In genomic region chr17:49315974-49316570, GRCh38 we compare ENCODE assay signal across 9 cellular contexts. TPM values are rescaled to one million over a fixed set of nuclear protein-coding genes. Genes with fewer than 3 reads are reported as not detected.
DNase-seq lines count a peak whose midpoint lies in the region; ATAC-seq and TF ChIP-seq lines count a peak whose summit lies in the region.
"Had no signal": no experiment of that assay in that cellular context is flagged by ENCODE, and none has a peak within 500 bp of the region (broad histone marks: within the 10 kb centered on the region; RNA-seq: fewer than 3 reads in every experiment).

No MANE protein-coding gene starts in this region.

- peaks cover 16% of the 10 kb centered on the region for H3K36me3 Mint-ChIP-seq in brain

- intact Hi-C loops in Right ventricle myocardium superior (cut with DNase I): loop anchor here (1.0 to 5.0 kb wide), 2 partner anchors 79 to 241 kb away; no protein-coding TSS in a partner anchor

- H3K27ac ChIP-seq in neutrophil: peak overlapping the region; percentile 89

- H3K27me3 Mint-ChIP-seq in brain: no peaks in the 10 kb centered on the region

- TF ChIP-seq CTCF in brain (conservative IDR thresholded peaks at IDR 0.05) (no peak), neutrophil (IDR thresholded peaks at IDR 0.05) (no peak)

- DNase-seq in ELR (ENCODE audit: low read depth): peak; percentile 59
- peak; percentile 76 for DNase-seq in M059J (ENCODE audit: low read depth)
- DNase-seq in NCI-H2081 treated with DMSO at 0.1 percent for 48 hours (lab: John Stamatoyannopoulos, UW): no peak
- no peak for DNase-seq in central memory CD4-positive, alpha-beta T cell
- no peak for DNase-seq in Right ventricle myocardium superior

- peaks cover 24% of the 10 kb centered on the region for H3K36me3 ChIP-seq in neutrophil

- ATAC-seq in GM21390 (IDR thresholded peaks at IDR 0.05; ENCODE audit: unreplicated experiment) (no peak), Right ventricle myocardium superior (ENCODE audit: poor library complexity) (no peak)

- H3K4me3 Mint-ChIP-seq in brain: peak overlapping the region in 1 of 5 experiments; percentile 73

- H3K9me3 Mint-ChIP-seq in brain: no peaks in the 10 kb centered on the region

- no peaks in the 10 kb centered on the region for H3K27me3 ChIP-seq in neutrophil
- H3K27me3 ChIP-seq: esophagus muscularis mucosa had no signal

- peak overlapping the region in 1 of 2 experiments; percentile 44 for H3K4me3 ChIP-seq in neutrophil (ENCODE audit: low read depth in 1 of 2, low read length in 1 of 2)
- H3K4me3 ChIP-seq: esophagus muscularis mucosa had no signal

- peaks cover 26 to 28% of the 10 kb centered on the region in 2 experiments for H3K4me1 ChIP-seq in neutrophil (ENCODE audit: control insufficient read depth in 1 of 2, insufficient read depth in 1 of 2, low read depth in 1 of 2, low read length in 1 of 2)

- H3K9me3 ChIP-seq in neutrophil: no peaks in the 10 kb centered on the region
- H3K9me3 ChIP-seq: esophagus muscularis mucosa had no signal

- peak overlapping the region in 3 of 5 experiments; percentile 6 to 88 (median 63) for H3K27ac Mint-ChIP-seq in brain

- peaks cover 26% of the 10 kb centered on the region for H3K4me1 Mint-ChIP-seq in brain

RNA-seq across cellular contexts. Expression of gene ZNF652, which starts 46.0 kb away (rescaled TPM):
- total RNA-seq in M059J (2014; rRNA removed; shearing (Covaris generic)): 12.3 and 19.1 TPM in 2 replicates
- 16.1 TPM for polyA plus RNA-seq in brain (ENCODE audit: insufficient read depth, low read depth, low replicate concordance)
- total RNA-seq in Right ventricle myocardium superior: 18.6 TPM

Comparison
In these comparisons a context has a peak if more than half of its experiments do, and no peak if none do; other contexts are left out.
1. DNase-seq: peak in ELR (single experiment) and M059J (single experiment); none in NCI-H2081 treated with DMSO at 0.1 percent for 48 hours (single experiment), central memory CD4-positive, alpha-beta T cell (single experiment) and Right ventricle myocardium superior (single experiment).